Comparison of ENCODE assay signal across 1 cellular context in genomic region chr3:57088503-57088902, GRCh38.
TF ChIP-seq lines count a peak whose summit lies in the region.

No MANE protein-coding gene starts in this region.

TF ChIP-seq in WTC11, 78 proteins besides CTCF, POLR2A, EP300 and RAD21:
- TF ChIP-seq GTF2I (CRISPR knock-in tag; conservative IDR thresholded peaks at IDR 0.05) (0 out of 2 replicates have a peak, but pooled peaks have one; percentile 41), ZNF121 (CRISPR knock-in tag; IDR thresholded peaks at IDR 0.05) (no peak)
